17 cellular contexts compared by ENCODE assay signal in genomic region chr4:8237256-8237989, GRCh38. TPM values are rescaled to one million over a fixed set of nuclear protein-coding genes. Genes with fewer than 3 reads are reported as not detected.
"Had no signal": no experiment of that assay in that cellular context is flagged by ENCODE, and none has a peak within 500 bp of the region (broad histone marks: within the 10 kb centered on the region; RNA-seq: fewer than 3 reads in every experiment).

No MANE protein-coding gene starts in this region.

- H3K36me3 ChIP-seq: cardiac muscle cell, ovary, prostate gland had no signal

- H3K4me1 ChIP-seq: body of pancreas, prostate gland had no signal

- H3K27me3 ChIP-seq: body of pancreas, cardiac muscle cell, heart left ventricle, ovary, tibial nerve had no signal

- H3K4me3 ChIP-seq: body of pancreas, cardiac muscle cell, heart left ventricle, lung, ovary, prostate gland, tibial nerve had no signal

- H3K9me3 ChIP-seq: body of pancreas, heart left ventricle, ovary, prostate gland, tibial nerve had no signal

- H3K27ac ChIP-seq: body of pancreas, cardiac muscle cell, heart left ventricle, ovary, prostate gland, tibial nerve had no signal

- FAIRE-seq: keratinocyte, TTC549 had no signal

- DNase-seq: activated CD4-positive, alpha-beta T cell treated with anti-CD3 and anti-CD28 coated beads for 1 hour; activated gamma-delta T cell treated with Interleukin-2 at 50 U/mL for 16 hours; activated T-cell treated with anti-CD3 and anti-CD28 coated beads, Interleukin-2, amount 50 U/mL, for 1 hour; anterior cingulate cortex; body of pancreas; cortex of kidney; heart left ventricle; natural killer cell; ovary; stimulated activated CD4-positive, alpha-beta T cell treated with anti-CD3 and anti-CD28 coated beads, Interleukin-4, amount 100 ng/mL, for 1 hour; substantia nigra had no signal

RNA-seq across cellular contexts. Expression of gene HTRA3, which starts 32.1 kb away (rescaled TPM):
- total RNA-seq: natural killer cell had no signal
- polyA plus RNA-seq: keratinocyte had no signal
